Comparison of ENCODE assay signal across 7 cellular contexts in the genomic region with DNA sequence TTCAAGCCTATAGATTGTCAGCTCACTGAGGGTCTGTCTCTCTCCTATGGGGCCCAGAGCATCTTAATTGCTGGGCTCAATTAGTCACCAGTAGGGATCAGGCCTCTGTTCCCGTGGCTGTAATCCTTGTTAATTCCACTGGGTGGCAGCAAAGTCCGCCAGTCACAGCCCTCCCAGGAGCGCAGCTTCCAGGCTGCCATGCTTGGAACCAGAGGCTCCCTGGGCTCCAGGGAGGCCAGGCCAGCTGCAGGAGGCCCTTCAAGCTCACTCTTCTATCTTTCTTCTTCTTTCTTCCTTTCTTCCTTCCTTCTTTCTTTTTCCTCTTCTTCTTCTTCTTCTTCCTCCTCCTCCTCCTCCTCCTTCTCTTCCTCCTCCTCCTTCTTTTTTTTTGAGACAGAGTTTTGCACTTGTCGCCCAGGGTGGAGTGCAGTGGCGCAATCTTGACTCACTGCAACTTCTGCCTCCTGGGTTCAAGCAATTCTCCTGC. TPM values are rescaled to one million over a fixed set of nuclear protein-coding genes. Genes with fewer than 3 reads are reported as not detected.
DNase-seq lines count a peak whose midpoint lies in the region; ATAC-seq and TF ChIP-seq lines count a peak whose summit lies in the region.

No MANE protein-coding gene starts in this region.

- no peaks in the 10 kb centered on the region for H3K9me2 ChIP-seq in Karpas-422 (replicated peaks; ENCODE audit: insufficient read depth, low read length)

- in situ Hi-C loops in GM13977 (cut with MboI; ENCODE audit: low pct_unique_long_range_greater_than_20kb, low sequenced_read_pairs, unreplicated experiment) = loop anchor here (5.0 kb wide), 1 partner anchor 63 kb away; no protein-coding TSS in a partner anchor
- in situ Hi-C loops in Panc1 (cut with HindIII; ENCODE audit: low pct_unique_long_range_greater_than_20kb, low sequenced_read_pairs) = no loop called here

- H3K9me3 ChIP-seq in Karpas-422 (ENCODE audit: low read length) (no peaks in the 10 kb centered on the region), Panc1 (ENCODE audit: control insufficient read depth, insufficient read depth, low read depth, low read length) (no peaks in the 10 kb centered on the region), neural progenitor cell (ENCODE audit: low read depth) (no peaks in the 10 kb centered on the region), testis (no peaks in the 10 kb centered on the region)

- H3K9ac ChIP-seq in Karpas-422 (ENCODE audit: low read length) (no peak overlapping the region), neural progenitor cell (no peak overlapping the region)

- DNase-seq in GM13977 (ENCODE audit: low spot score) (peak; percentile 87), Karpas-422 (peak; percentile 92), Panc1 (ENCODE audit: low read depth, low spot score) (no peak), fibroblast of mammary gland (ENCODE audit: low read depth) (peak; percentile 79), neural progenitor cell (ENCODE audit: low spot score) (peak; percentile 88), testis (peak; percentile 87)
- peak; percentile 82 to 89 for DNase-seq in activated T-cell treated with anti-CD3 and anti-CD28 coated beads, Interleukin-2, amount 50 U/mL, for 48 hours

- H3K4me3 Mint-ChIP-seq in neural progenitor cell = no peak overlapping the region

- H3K4me3 ChIP-seq in Karpas-422 (ENCODE audit: low read length) = no peak overlapping the region
- no peak overlapping the region for H3K4me3 ChIP-seq in Panc1 (ENCODE audit: low read depth in 2 of 2, low read length in 2 of 2)
- no peak overlapping the region for H3K4me3 ChIP-seq in fibroblast of mammary gland (ENCODE audit: control insufficient read depth, low read depth, low read length)
- no peak overlapping the region for H3K4me3 ChIP-seq in neural progenitor cell
- H3K4me3 ChIP-seq in testis = no peak overlapping the region

- no peak for TF ChIP-seq POLR2A in testis (IDR thresholded peaks at IDR 0.05)

- WGBS in testis, 2 donors = 39 to 46% methylated on average over 5 of the region's 5 CpGs

- no peaks in the 10 kb centered on the region for H3K36me3 Mint-ChIP-seq in neural progenitor cell

- H3K27ac Mint-ChIP-seq in neural progenitor cell = no peak overlapping the region

- H3K4me2 ChIP-seq in Karpas-422 (ENCODE audit: low read depth, low read length, poor library complexity, severe bottlenecking) = no peak overlapping the region
- no peak overlapping the region for H3K4me2 ChIP-seq in neural progenitor cell

- H3K27ac ChIP-seq in Karpas-422 (ENCODE audit: low read length) = no peak overlapping the region
- H3K27ac ChIP-seq in Panc1 (ENCODE audit: low read length) = no peak overlapping the region
- no peak overlapping the region for H3K27ac ChIP-seq in neural progenitor cell
- no peak overlapping the region for H3K27ac ChIP-seq in testis

- POLR2A ChIA-PET in Panc1 (lab: Charles Lee) = interaction anchor here (0.7 kb wide), 1 partner anchor 66 kb away, joined by 3 read pairs; no protein-coding TSS in a partner anchor

- H3K27me3 ChIP-seq in Karpas-422 (ENCODE audit: low read length) = no peaks in the 10 kb centered on the region
- no peaks in the 10 kb centered on the region for H3K27me3 ChIP-seq in Panc1 (ENCODE audit: control insufficient read depth, insufficient read depth, low read length)
- no peaks in the 10 kb centered on the region for H3K27me3 ChIP-seq in neural progenitor cell
- H3K27me3 ChIP-seq in testis = no peaks in the 10 kb centered on the region

- peaks cover 12% of the 10 kb centered on the region for H3F3A ChIP-seq in neural progenitor cell (ENCODE audit: low read depth)

- H3K4me1 Mint-ChIP-seq in neural progenitor cell = peaks cover 28% of the 10 kb centered on the region

- no peak overlapping the region for H2AFZ ChIP-seq in Karpas-422 (ENCODE audit: low read length)
- no peak overlapping the region for H2AFZ ChIP-seq in neural progenitor cell (replicated peaks)

- peak; percentile 99 for ATAC-seq in Panc1

- BruUV-seq in Panc1 (replicated peaks; lab: Mats Ljungman, UMichigan) = no TSS peak

- H3K4me1 ChIP-seq in Karpas-422 (ENCODE audit: low read length) = no peaks in the 10 kb centered on the region
- no peaks in the 10 kb centered on the region for H3K4me1 ChIP-seq in Panc1 (ENCODE audit: control insufficient read depth, insufficient read depth, low read length)
- H3K4me1 ChIP-seq in neural progenitor cell = peaks cover 9% of the 10 kb centered on the region
- H3K4me1 ChIP-seq in testis = peaks cover 3% of the 10 kb centered on the region

- H3K36me3 ChIP-seq in Karpas-422 (ENCODE audit: insufficient read depth, low read length) (no peaks in the 10 kb centered on the region), Panc1 (ENCODE audit: control insufficient read depth, insufficient read depth, low read length) (no peaks in the 10 kb centered on the region), neural progenitor cell (no peaks in the 10 kb centered on the region), testis (ENCODE audit: low read depth, missing control alignments) (no peaks in the 10 kb centered on the region)

- peak; percentile 87 for TF ChIP-seq CTCF in GM13977 (IDR thresholded peaks at IDR 0.05; ENCODE audit: extremely low read depth, insufficient read depth, missing control alignments)
- TF ChIP-seq CTCF in Panc1 (IDR thresholded peaks at IDR 0.05) = peak; percentile 92
- TF ChIP-seq CTCF in fibroblast of mammary gland (conservative IDR thresholded peaks at IDR 0.05; ENCODE audit: control insufficient read depth, insufficient read depth, low read depth, low read length) = peak; percentile 82
- TF ChIP-seq CTCF in neural progenitor cell (IDR thresholded peaks at IDR 0.05) = peak; percentile 91
- TF ChIP-seq CTCF in testis (IDR thresholded peaks at IDR 0.05) = peak; percentile 86 to 89 (median 87)

- intact Hi-C loops in Panc1 (cut with micrococcal nuclease; ENCODE audit: unreplicated experiment) = loop anchor here (1.0 to 5.0 kb wide), 2 partner anchors 66 to 83 kb away; no protein-coding TSS in a partner anchor
- intact Hi-C loops in testis (cut with DNase I; ENCODE audit: low total_unique reads) = loop anchor here (2.0 kb wide), 1 partner anchor 66 kb away; no protein-coding TSS in a partner anchor

- H4K20me1 ChIP-seq in Karpas-422 (ENCODE audit: insufficient read depth, low read depth, low read length) = no peaks in the 10 kb centered on the region
- H4K20me1 ChIP-seq in neural progenitor cell (ENCODE audit: low read depth) = no peaks in the 10 kb centered on the region

- no peaks in the 10 kb centered on the region for H3K79me2 ChIP-seq in Karpas-422 (ENCODE audit: low read length)
- H3K79me2 ChIP-seq in neural progenitor cell (ENCODE audit: low read depth) = no peaks in the 10 kb centered on the region

- H3K9me3 Mint-ChIP-seq in neural progenitor cell = no peaks in the 10 kb centered on the region

- peaks cover 11% of the 10 kb centered on the region for H3K27me3 Mint-ChIP-seq in neural progenitor cell (ENCODE audit: insufficient read depth, low read depth)

- CTCF ChIA-PET in Panc1 (lab: Charles Lee) = interaction anchor here (0.5 to 1.8 kb wide), 6 partner anchors 66 to 842 kb away, joined by 3 to 10 read pairs (median 4); no protein-coding TSS in a partner anchor

RNA-seq across cellular contexts. Expression of a gene that starts 14.4 kb away (rescaled TPM):
- total RNA-seq in Karpas-422 (2014; rRNA removed; shearing (Covaris generic); ENCODE audit: low replicate concordance) = not detected in 2 replicates
- not detected for total RNA-seq in Panc1 (2021; ENCODE audit: unreplicated experiment)
- polyA plus RNA-seq in Panc1 (2012; ENCODE audit: insufficient read length) = not detected
- not detected in 2 replicates for total RNA-seq in neural progenitor cell (ENCODE audit: low replicate concordance)
- total RNA-seq in testis = not detected
- not detected for polyA plus RNA-seq in testis (ENCODE audit: insufficient read depth, low read depth, low replicate concordance)

RNA-seq across cellular contexts. Expression of a gene that starts 23.1 kb away (rescaled TPM):
- not detected in 2 replicates for total RNA-seq in Karpas-422 (2014; rRNA removed; shearing (Covaris generic); ENCODE audit: low replicate concordance)
- total RNA-seq in Panc1 (2021; ENCODE audit: unreplicated experiment) (not detected), neural progenitor cell (ENCODE audit: low replicate concordance) (not detected in 2 replicates), testis (not detected)
- polyA plus RNA-seq in Panc1 (2012; ENCODE audit: insufficient read length) = not detected
- not detected for polyA plus RNA-seq in testis (ENCODE audit: insufficient read depth, low read depth, low replicate concordance)

RNA-seq across cellular contexts. Expression of a gene that starts 32.2 kb away (rescaled TPM):
- total RNA-seq in Karpas-422 (2014; rRNA removed; shearing (Covaris generic); ENCODE audit: low replicate concordance) = 7.7 and 8.3 TPM in 2 replicates
- 15.4 TPM for total RNA-seq in Panc1 (2021; ENCODE audit: unreplicated experiment)
- polyA plus RNA-seq in Panc1 (2012; ENCODE audit: insufficient read length) = 15.6 TPM
- total RNA-seq in neural progenitor cell (ENCODE audit: low replicate concordance) = 5.7 and 9.4 TPM in 2 replicates
- total RNA-seq in testis = 10 to 100 TPM; 24.3 to 30.9 TPM
- 12.3 TPM for polyA plus RNA-seq in testis (ENCODE audit: insufficient read depth, low read depth, low replicate concordance)

RNA-seq across cellular contexts. Expression of a gene that starts 58.9 kb away (rescaled TPM):
- not detected in 2 replicates for total RNA-seq in Karpas-422 (2014; rRNA removed; shearing (Covaris generic); ENCODE audit: low replicate concordance)
- total RNA-seq in Panc1 (2021; ENCODE audit: unreplicated experiment) = 0.18 TPM
- not detected for polyA plus RNA-seq in Panc1 (2012; ENCODE audit: insufficient read length)
- total RNA-seq in neural progenitor cell (ENCODE audit: low replicate concordance) = 15.8 and 29.4 TPM in 2 replicates
- 1 to 10 TPM; 6.5 TPM for total RNA-seq in testis
- polyA plus RNA-seq in testis (ENCODE audit: insufficient read depth, low read depth, low replicate concordance) = 5.8 TPM
